Comparison of ENCODE assay signal across 9 cellular contexts in the genomic region with DNA sequence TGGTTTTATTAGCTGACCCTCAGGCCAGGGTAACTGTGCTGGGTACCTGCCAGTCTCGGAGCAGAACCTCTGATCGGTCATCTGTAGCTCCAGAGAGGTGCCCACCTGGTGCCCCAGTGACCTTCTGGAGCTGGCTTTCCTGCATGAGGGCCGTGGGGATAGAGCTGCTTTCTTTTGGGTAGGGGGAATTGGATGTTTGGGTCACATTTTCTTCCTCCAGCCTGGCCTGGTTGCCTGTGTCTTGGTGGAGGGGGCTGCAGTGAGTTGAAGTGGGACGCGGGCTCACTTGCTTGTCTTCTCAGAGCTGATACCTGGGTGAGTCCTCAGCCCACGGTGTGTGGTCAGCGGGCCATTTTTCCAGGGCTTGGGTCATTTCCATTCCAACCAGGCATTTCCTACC. TPM values are rescaled to one million over a fixed set of nuclear protein-coding genes. Genes with fewer than 3 reads are reported as not detected.
A peak's percentile ranks its signal among the peaks of the same experiment; 100 is the strongest.
DNase-seq lines count a peak whose midpoint lies in the region; ATAC-seq and TF ChIP-seq lines count a peak whose summit lies in the region.
"Had no signal": no experiment of that assay in that cellular context is flagged by ENCODE, and none has a peak within 500 bp of the region (broad histone marks: within the 10 kb centered on the region; RNA-seq: fewer than 3 reads in every experiment).

No MANE protein-coding gene starts in this region.

- peaks cover 16% of the 10 kb centered on the region for H3K4me1 ChIP-seq in testis

- no peaks in the 10 kb centered on the region for H3K27me3 ChIP-seq in testis

- H3K27me3 Mint-ChIP-seq in activated CD4-positive, alpha-beta memory T cell treated with anti-CD3 and anti-CD28 coated beads for 36 hours, result no peaks in the 10 kb centered on the region
- no peaks in the 10 kb centered on the region for H3K27me3 Mint-ChIP-seq in activated CD4-positive, alpha-beta memory T cell treated with anti-CD3 and anti-CD28 coated beads, Interleukin-2, amount 10 ng/mL, durations not matched to agents 7 days and 5 days
- peaks cover 5% of the 10 kb centered on the region for H3K27me3 Mint-ChIP-seq in activated T-helper 1 cell treated with anti-CD3 and anti-CD28 coated beads, Interleukin-12 subunit alpha, Interleukin-12 subunit beta, Interleukin-2, Interleukin-4 antibody, amounts not matched to agents 30 ng/mL and 10 ng/mL and 1 ng/mL, durations not matched to agents 14 hours and 24 hours and 36 hours (ENCODE audit: insufficient read depth)
- no peaks in the 10 kb centered on the region for H3K27me3 Mint-ChIP-seq in stimulated activated naive B cell treated with anti-CD40 and anti-IgM and Interleukin-4, amounts not matched to agents 10 μg/mL and 1 μg/mL and 100 μg/mL, for 72 hours

- no peaks in the 10 kb centered on the region for H3K9me3 Mint-ChIP-seq in activated CD4-positive, alpha-beta memory T cell treated with anti-CD3 and anti-CD28 coated beads for 36 hours
- H3K9me3 Mint-ChIP-seq in activated CD4-positive, alpha-beta memory T cell treated with anti-CD3 and anti-CD28 coated beads, Interleukin-2, amount 10 ng/mL, durations not matched to agents 7 days and 5 days, result no peaks in the 10 kb centered on the region
- H3K9me3 Mint-ChIP-seq in activated T-helper 1 cell treated with anti-CD3 and anti-CD28 coated beads, Interleukin-12 subunit alpha, Interleukin-12 subunit beta, Interleukin-2, Interleukin-4 antibody, amounts not matched to agents 30 ng/mL and 10 ng/mL and 1 ng/mL, durations not matched to agents 14 hours and 24 hours and 36 hours, result no peaks in the 10 kb centered on the region
- no peaks in the 10 kb centered on the region for H3K9me3 Mint-ChIP-seq in stimulated activated naive B cell treated with anti-CD40 and anti-IgM and Interleukin-4, amounts not matched to agents 10 μg/mL and 1 μg/mL and 100 μg/mL, for 72 hours

- 86 to 87% methylated on average over 7 of the region's 7 CpGs for WGBS in testis, 2 donors

- H3K27ac ChIP-seq in testis (no peak overlapping the region), caudate nucleus (ENCODE audit: low read depth, low read length) (no peak overlapping the region)

- POLR2A ChIA-PET in activated CD4-positive, alpha-beta memory T cell treated with anti-CD3 and anti-CD28 coated beads for 36 hours (lab: Charles Lee), result interaction anchor here (1.1 to 2.7 kb wide), 3 partner anchors 9 to 61 kb away, joined by 3 to 11 read pairs (median 6); no protein-coding TSS in a partner anchor
- POLR2A ChIA-PET in activated CD4-positive, alpha-beta memory T cell treated with anti-CD3 and anti-CD28 coated beads, Interleukin-2, amount 10 ng/mL, durations not matched to agents 7 days and 5 days (lab: Charles Lee), result interaction anchor here (1.1 to 5.4 kb wide), 4 partner anchors 10 to 96 kb away, joined by 3 to 33 read pairs (median 4); no protein-coding TSS in a partner anchor

- peaks cover 8% of the 10 kb centered on the region for H3K36me3 Mint-ChIP-seq in activated CD4-positive, alpha-beta memory T cell treated with anti-CD3 and anti-CD28 coated beads for 36 hours
- peaks cover 13% of the 10 kb centered on the region for H3K36me3 Mint-ChIP-seq in activated CD4-positive, alpha-beta memory T cell treated with anti-CD3 and anti-CD28 coated beads, Interleukin-2, amount 10 ng/mL, durations not matched to agents 7 days and 5 days (ENCODE audit: low read depth)
- peaks cover 9% of the 10 kb centered on the region for H3K36me3 Mint-ChIP-seq in activated T-helper 1 cell treated with anti-CD3 and anti-CD28 coated beads, Interleukin-12 subunit alpha, Interleukin-12 subunit beta, Interleukin-2, Interleukin-4 antibody, amounts not matched to agents 30 ng/mL and 10 ng/mL and 1 ng/mL, durations not matched to agents 14 hours and 24 hours and 36 hours (ENCODE audit: low read depth)
- H3K36me3 Mint-ChIP-seq in stimulated activated naive B cell treated with anti-CD40 and anti-IgM and Interleukin-4, amounts not matched to agents 10 μg/mL and 1 μg/mL and 100 μg/mL, for 72 hours, result peaks cover 14 to 40% of the 10 kb centered on the region in 2 donors

- no peak for TF ChIP-seq CTCF in testis (IDR thresholded peaks at IDR 0.05)

- TF ChIP-seq POLR2A in testis (IDR thresholded peaks at IDR 0.05), result no peak

- H3K36me3 ChIP-seq in testis (ENCODE audit: low read depth, missing control alignments), result no peaks in the 10 kb centered on the region

- peak overlapping the region; percentile 86 for H3K4me3 Mint-ChIP-seq in activated CD4-positive, alpha-beta memory T cell treated with anti-CD3 and anti-CD28 coated beads for 36 hours
- no peak overlapping the region for H3K4me3 Mint-ChIP-seq in activated CD4-positive, alpha-beta memory T cell treated with anti-CD3 and anti-CD28 coated beads, Interleukin-2, amount 10 ng/mL, durations not matched to agents 7 days and 5 days
- H3K4me3 Mint-ChIP-seq in activated T-helper 1 cell treated with anti-CD3 and anti-CD28 coated beads, Interleukin-12 subunit alpha, Interleukin-12 subunit beta, Interleukin-2, Interleukin-4 antibody, amounts not matched to agents 30 ng/mL and 10 ng/mL and 1 ng/mL, durations not matched to agents 14 hours and 24 hours and 36 hours, result peak overlapping the region; percentile 51
- peak overlapping the region; percentile 94 to 97 for H3K4me3 Mint-ChIP-seq in stimulated activated naive B cell treated with anti-CD40 and anti-IgM and Interleukin-4, amounts not matched to agents 10 μg/mL and 1 μg/mL and 100 μg/mL, for 72 hours

- peak overlapping the region; percentile 52 for H3K27ac Mint-ChIP-seq in activated CD4-positive, alpha-beta memory T cell treated with anti-CD3 and anti-CD28 coated beads for 36 hours
- no peak overlapping the region for H3K27ac Mint-ChIP-seq in activated CD4-positive, alpha-beta memory T cell treated with anti-CD3 and anti-CD28 coated beads, Interleukin-2, amount 10 ng/mL, durations not matched to agents 7 days and 5 days
- peak overlapping the region; percentile 18 for H3K27ac Mint-ChIP-seq in activated T-helper 1 cell treated with anti-CD3 and anti-CD28 coated beads, Interleukin-12 subunit alpha, Interleukin-12 subunit beta, Interleukin-2, Interleukin-4 antibody, amounts not matched to agents 30 ng/mL and 10 ng/mL and 1 ng/mL, durations not matched to agents 14 hours and 24 hours and 36 hours
- H3K27ac Mint-ChIP-seq in stimulated activated naive B cell treated with anti-CD40 and anti-IgM and Interleukin-4, amounts not matched to agents 10 μg/mL and 1 μg/mL and 100 μg/mL, for 72 hours, result peak overlapping the region; percentile 42

- H3K4me1 Mint-ChIP-seq in activated CD4-positive, alpha-beta memory T cell treated with anti-CD3 and anti-CD28 coated beads for 36 hours (ENCODE audit: low read depth), result peaks cover 66% of the 10 kb centered on the region
- peaks cover 74% of the 10 kb centered on the region for H3K4me1 Mint-ChIP-seq in activated CD4-positive, alpha-beta memory T cell treated with anti-CD3 and anti-CD28 coated beads, Interleukin-2, amount 10 ng/mL, durations not matched to agents 7 days and 5 days
- H3K4me1 Mint-ChIP-seq in activated T-helper 1 cell treated with anti-CD3 and anti-CD28 coated beads, Interleukin-12 subunit alpha, Interleukin-12 subunit beta, Interleukin-2, Interleukin-4 antibody, amounts not matched to agents 30 ng/mL and 10 ng/mL and 1 ng/mL, durations not matched to agents 14 hours and 24 hours and 36 hours (ENCODE audit: low read depth), result peaks cover 67% of the 10 kb centered on the region
- H3K4me1 Mint-ChIP-seq in stimulated activated naive B cell treated with anti-CD40 and anti-IgM and Interleukin-4, amounts not matched to agents 10 μg/mL and 1 μg/mL and 100 μg/mL, for 72 hours, result peaks cover 39 to 76% of the 10 kb centered on the region in 2 donors

- DNase-seq in activated CD4-positive, alpha-beta memory T cell treated with anti-CD3 and anti-CD28 coated beads for 36 hours, result no peak
- no peak for DNase-seq in activated CD4-positive, alpha-beta memory T cell treated with anti-CD3 and anti-CD28 coated beads, Interleukin-2, amount 10 ng/mL, durations not matched to agents 7 days and 5 days
- DNase-seq in activated T-helper 1 cell treated with anti-CD3 and anti-CD28 coated beads, Interleukin-12 subunit alpha, Interleukin-12 subunit beta, Interleukin-2, Interleukin-4 antibody, amounts not matched to agents 30 ng/mL and 10 ng/mL and 1 ng/mL, durations not matched to agents 14 hours and 24 hours and 36 hours (ENCODE audit: low spot score), result no peak
- DNase-seq in kidney tubule cell (ENCODE audit: low spot score) (peak; percentile 23), testis (no peak), caudate nucleus (lab: John Stamatoyannopoulos, UW) (no peak)
- no peak for DNase-seq in stimulated activated naive B cell treated with anti-CD40 and anti-IgM and Interleukin-4, amounts not matched to agents 10 μg/mL and 1 μg/mL and 100 μg/mL, for 72 hours
- no peak for DNase-seq in stimulated activated CD4-positive, alpha-beta T cell treated with anti-CD3 and anti-CD28 coated beads, Interleukin-2, amount 100 ng/mL, for 24 hours
- DNase-seq: MM.1S had no signal

- CTCF ChIA-PET in activated CD4-positive, alpha-beta memory T cell treated with anti-CD3 and anti-CD28 coated beads for 36 hours (lab: Charles Lee), result interaction anchor here (1.0 to 3.4 kb wide), 5 partner anchors 32 to 129 kb away, joined by 3 to 18 read pairs (median 4); no protein-coding TSS in a partner anchor
- CTCF ChIA-PET in activated CD4-positive, alpha-beta memory T cell treated with anti-CD3 and anti-CD28 coated beads, Interleukin-2, amount 10 ng/mL, durations not matched to agents 7 days and 5 days (lab: Charles Lee), result interaction anchor here (1.3 to 1.5 kb wide), 2 partner anchors 10 to 76 kb away, joined by 3 to 6 read pairs; no protein-coding TSS in a partner anchor

- intact Hi-C loops in activated CD4-positive, alpha-beta memory T cell treated with anti-CD3 and anti-CD28 coated beads for 36 hours (cut with micrococcal nuclease), result loop anchor here (1.0 to 2.0 kb wide), 3 partner anchors 35 to 229 kb away; a partner anchor contains a TSS
- intact Hi-C loops in activated T-helper 1 cell treated with anti-CD3 and anti-CD28 coated beads, Interleukin-12 subunit alpha, Interleukin-12 subunit beta, Interleukin-2, Interleukin-4 antibody, amounts not matched to agents 30 ng/mL and 10 ng/mL and 1 ng/mL, durations not matched to agents 14 hours and 24 hours and 36 hours (cut with micrococcal nuclease), result loop anchor here (2.0 to 5.0 kb wide), 3 partner anchors 55 to 1381 kb away; a partner anchor contains a TSS
- intact Hi-C loops in testis (cut with DNase I; ENCODE audit: low total_unique reads), result no loop called here

- H3K4me3 ChIP-seq in testis, result no peak overlapping the region

- no peaks in the 10 kb centered on the region for H3K9me3 ChIP-seq in testis

- no peak for ATAC-seq in stimulated activated naive B cell treated with anti-CD40 and anti-IgM and Interleukin-4, amounts not matched to agents 10 μg/mL and 1 μg/mL and 100 μg/mL, for 72 hours (replicated peaks)

RNA-seq across cellular contexts. Expression of a gene that starts 2.6 kb away (rescaled TPM):
- 10 to 100 TPM; 27.0 to 28.5 TPM for total RNA-seq in activated CD4-positive, alpha-beta memory T cell treated with anti-CD3 and anti-CD28 coated beads for 36 hours
- total RNA-seq in activated CD4-positive, alpha-beta memory T cell treated with anti-CD3 and anti-CD28 coated beads, Interleukin-2, amount 10 ng/mL, durations not matched to agents 7 days and 5 days, result 10 to 100 TPM; 19.4 to 20.7 TPM
- total RNA-seq in activated T-helper 1 cell treated with anti-CD3 and anti-CD28 coated beads, Interleukin-12 subunit alpha, Interleukin-12 subunit beta, Interleukin-2, Interleukin-4 antibody, amounts not matched to agents 30 ng/mL and 10 ng/mL and 1 ng/mL, durations not matched to agents 14 hours and 24 hours and 36 hours, result 22.6 and 23.1 TPM in 2 replicates
- total RNA-seq in testis, result 1 to 10 TPM; 7.8 to 9.4 TPM
- polyA plus RNA-seq in testis (ENCODE audit: insufficient read depth, low read depth, low replicate concordance), result 5.7 TPM
